ENCODE assay signal across 20 cellular contexts in the genomic region with DNA sequence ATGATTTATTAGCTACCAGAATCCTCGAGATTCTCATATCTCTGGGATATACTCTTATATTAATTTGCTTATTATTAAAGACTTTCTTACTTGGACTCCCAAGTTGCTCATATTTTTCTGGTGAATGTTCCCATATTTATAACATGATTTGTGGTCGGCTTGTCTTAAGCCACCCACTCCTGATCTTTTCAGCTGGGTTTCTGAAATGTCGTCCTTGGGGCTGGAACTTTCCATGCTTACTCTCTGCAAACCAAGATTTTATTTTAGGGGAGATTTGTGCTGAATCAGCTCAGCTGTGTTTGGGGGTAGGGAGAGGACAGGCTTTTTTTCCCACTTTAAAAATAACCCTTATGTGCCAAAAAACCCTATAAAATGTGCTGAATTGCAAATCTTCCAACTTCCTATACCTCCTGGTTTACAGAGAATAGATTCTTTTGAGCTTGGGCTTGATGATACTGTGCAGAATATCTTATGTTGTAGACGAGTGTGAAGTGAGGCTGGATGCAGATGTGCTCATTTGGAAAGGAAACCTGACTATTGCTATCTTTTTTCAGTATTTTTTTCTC.
"Had no signal": no experiment of that assay in that cellular context is flagged by ENCODE, and none has a peak within 500 bp of the region (broad histone marks: within the 10 kb centered on the region; RNA-seq: fewer than 3 reads in every experiment).

No MANE protein-coding gene starts in this region.

- H3K4me3 ChIP-seq: esophagus squamous epithelium, lower lobe of right lung had no signal

- H3K27ac ChIP-seq: esophagus squamous epithelium, lower lobe of right lung had no signal

- H3K4me3 Mint-ChIP-seq: activated CD4-positive, alpha-beta memory T cell treated with anti-CD3 and anti-CD28 coated beads for 36 hours; activated CD4-positive, alpha-beta T cell treated with anti-CD3 and anti-CD28 coated beads for 36 hours; activated CD8-positive, alpha-beta memory T cell treated with anti-CD3 and anti-CD28 coated beads, Interleukin-2, amount 10 ng/mL, durations not matched to agents 7 days and 5 days; immature natural killer cell; naive thymus-derived CD4-positive, alpha-beta T cell; stimulated activated naive CD8-positive, alpha-beta T cell treated with anti-CD3 and anti-CD28 coated beads, Interleukin-15, Interleukin-2, amounts not matched to agents 100 ng/mL and 50 ng/mL, for 24 hours; T-helper 17 cell had no signal

- DNase-seq: activated CD4-positive, alpha-beta memory T cell treated with anti-CD3 and anti-CD28 coated beads for 36 hours; activated CD4-positive, alpha-beta T cell treated with anti-CD3 and anti-CD28 coated beads for 36 hours; activated CD8-positive, alpha-beta memory T cell treated with anti-CD3 and anti-CD28 coated beads, Interleukin-2, amount 10 ng/mL, durations not matched to agents 7 days and 5 days; activated naive CD4-positive, alpha-beta T cell treated with anti-CD3 and anti-CD28 coated beads, Interleukin-2, amount 50 U/mL, for 16 hours; activated T-cell treated with anti-CD3 and anti-CD28 coated beads, Interleukin-2, amount 50 U/mL, for 1 hour; caudate nucleus; cortex of kidney; effector CD8-positive, alpha-beta T cell; esophagus squamous epithelium; foreskin melanocyte; head of caudate nucleus; immature natural killer cell; left cardiac atrium; lower lobe of right lung; naive thymus-derived CD4-positive, alpha-beta T cell; posterior cingulate gyrus; retina; small intestine; T-helper 17 cell had no signal

- H3K27me3 Mint-ChIP-seq: activated CD4-positive, alpha-beta memory T cell treated with anti-CD3 and anti-CD28 coated beads for 36 hours; activated CD4-positive, alpha-beta T cell treated with anti-CD3 and anti-CD28 coated beads for 36 hours; activated CD8-positive, alpha-beta memory T cell treated with anti-CD3 and anti-CD28 coated beads, Interleukin-2, amount 10 ng/mL, durations not matched to agents 7 days and 5 days; naive thymus-derived CD4-positive, alpha-beta T cell; stimulated activated naive CD8-positive, alpha-beta T cell treated with anti-CD3 and anti-CD28 coated beads, Interleukin-15, Interleukin-2, amounts not matched to agents 100 ng/mL and 50 ng/mL, for 24 hours; T-helper 17 cell had no signal

- ATAC-seq: activated CD4-positive, alpha-beta T cell treated with anti-CD3 and anti-CD28 coated beads for 36 hours; activated CD8-positive, alpha-beta memory T cell treated with anti-CD3 and anti-CD28 coated beads, Interleukin-2, amount 10 ng/mL, durations not matched to agents 7 days and 5 days; left cardiac atrium; lower lobe of right lung; naive thymus-derived CD4-positive, alpha-beta T cell; T-helper 17 cell had no signal

- H3K27me3 ChIP-seq: esophagus squamous epithelium had no signal

- H3K27ac Mint-ChIP-seq: activated CD4-positive, alpha-beta memory T cell treated with anti-CD3 and anti-CD28 coated beads for 36 hours; activated CD8-positive, alpha-beta memory T cell treated with anti-CD3 and anti-CD28 coated beads, Interleukin-2, amount 10 ng/mL, durations not matched to agents 7 days and 5 days; immature natural killer cell; naive thymus-derived CD4-positive, alpha-beta T cell; stimulated activated naive CD8-positive, alpha-beta T cell treated with anti-CD3 and anti-CD28 coated beads, Interleukin-15, Interleukin-2, amounts not matched to agents 100 ng/mL and 50 ng/mL, for 24 hours; T-helper 17 cell had no signal

- H3K9me3 ChIP-seq: esophagus squamous epithelium, lower lobe of right lung had no signal

- H3K9me3 Mint-ChIP-seq: activated CD4-positive, alpha-beta memory T cell treated with anti-CD3 and anti-CD28 coated beads for 36 hours; immature natural killer cell; stimulated activated naive CD8-positive, alpha-beta T cell treated with anti-CD3 and anti-CD28 coated beads, Interleukin-15, Interleukin-2, amounts not matched to agents 100 ng/mL and 50 ng/mL, for 24 hours had no signal
